ENCODE assay signal across 37 cellular contexts in the genomic region with DNA sequence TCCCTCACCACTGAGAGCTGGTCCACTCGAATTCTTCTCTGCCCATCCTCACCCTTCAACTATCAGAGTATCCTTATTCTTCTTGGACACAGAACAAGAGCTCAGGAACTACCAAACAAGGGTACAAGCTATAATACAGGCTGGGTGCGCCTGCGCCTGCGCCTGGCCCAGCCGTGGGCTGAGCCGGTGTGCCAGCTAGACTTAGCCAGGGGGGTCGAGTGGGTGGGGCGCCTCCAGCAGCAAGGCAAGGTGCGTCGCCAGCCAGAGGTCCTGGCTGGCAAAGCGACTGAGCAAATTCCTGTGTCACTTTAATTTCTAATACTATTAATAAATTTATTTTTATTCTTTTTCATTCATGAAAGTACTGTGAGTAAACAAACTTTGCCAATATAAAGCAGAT.
"Had no signal": no experiment of that assay in that cellular context is flagged by ENCODE, and none has a peak within 500 bp of the region (broad histone marks: within the 10 kb centered on the region; RNA-seq: fewer than 3 reads in every experiment).

No MANE protein-coding gene starts in this region.

- H3K27me3 ChIP-seq: brain microvascular endothelial cell, cardiac muscle cell, MG63, Peyer's patch, SJSA1 had no signal

- H3K36me3 ChIP-seq: brain microvascular endothelial cell, cardiac muscle cell, MG63, Peyer's patch, SJSA1, WERI-Rb-1 had no signal

- H3K9me3 ChIP-seq: MG63, Peyer's patch, SJSA1 had no signal

- ATAC-seq: activated CD8-positive, alpha-beta T cell treated with anti-CD3 and anti-CD28 coated beads for 36 hours; activated T-cell treated with anti-CD3 and anti-CD28 coated beads, Interleukin-2, amount 50 U/mL, for 72 hours; activated T-helper 17 cell treated with anti-CD3 and anti-CD28 coated beads, Interleukin-2, amount 50 U/mL, for 72 hours; PC-3 had no signal

- H3K4me3 ChIP-seq: cardiac muscle cell, MG63, Peyer's patch, SJSA1 had no signal

- H3K27ac ChIP-seq: brain microvascular endothelial cell, cardiac muscle cell, Peyer's patch, SJSA1, WERI-Rb-1 had no signal

- DNase-seq: activated CD4-positive, alpha-beta T cell treated with anti-CD3 and anti-CD28 coated beads for 1 hour; activated CD4-positive, alpha-beta T cell treated with anti-CD3 and anti-CD28 coated beads for 48 hours; activated CD4-positive, CD25-positive, alpha-beta regulatory T cell; activated CD8-positive, alpha-beta T cell treated with anti-CD3 and anti-CD28 coated beads for 36 hours; activated effector memory CD4-positive, alpha-beta T cell treated with anti-CD3 and anti-CD28 coated beads, Interleukin-2, amount 50 U/mL, for 16 hours; activated naive CD4-positive, alpha-beta T cell; activated naive CD4-positive, alpha-beta T cell treated with anti-CD3 and anti-CD28 coated beads, Interleukin-2, amount 50 U/mL, for 16 hours; activated naive CD8-positive, alpha-beta T cell treated with anti-CD3 and anti-CD28 coated beads for 36 hours; activated T-cell treated with anti-CD3 and anti-CD28 coated beads, Interleukin-2, amount 50 U/mL, for 1 hour; activated T-cell treated with anti-CD3 and anti-CD28 coated beads, Interleukin-2, amount 50 U/mL, for 72 hours; amniotic stem cell; aorta; brain microvascular endothelial cell; MG63; NCI-H1048; NCI-H1105 treated with DMSO at 0.1 percent for 48 hours; NCI-H1436; NCI-H1694; NCI-H2029 treated with DMSO at 0.1 percent for 48 hours; NCI-H2107; NCI-H2171; NCI-H510A; NCI-H526; NCI-H748 treated with DMSO at 0.1 percent for 48 hours; NK-92 treated with Interleukin-12 subunit alpha and Interleukin-12 subunit beta, amount 100 ng/mL, for 24 hours; PC-3; Peyer's patch; RPMI8226; SHP77 treated with DMSO at 0.1 percent for 48 hours; SW 1271; T-helper 1 cell; T-helper 2 cell; T1000; WERI-Rb-1 had no signal

- H3K4me1 ChIP-seq: Peyer's patch had no signal
